2 cellular contexts compared by ENCODE assay signal in genomic region chr4:7145291-7145934, GRCh38.
TF ChIP-seq lines count a peak whose summit lies in the region.

No MANE protein-coding gene starts in this region.

TF ChIP-seq in HEK293, 187 proteins besides CTCF, POLR2A, EP300 and RAD21:
- no peak for TF ChIP-seq ZSCAN23 (tag by site-specific recombination; IDR thresholded peaks at IDR 0.05)
- TF ChIP-seq ZNF768 (tag by site-specific recombination; IDR thresholded peaks at IDR 0.05) = no peak
- TF ChIP-seq ZNF48 (tag by site-specific recombination; IDR thresholded peaks at IDR 0.05) = no peak
- no peak for TF ChIP-seq OSR2 (tag by site-specific recombination; IDR thresholded peaks at IDR 0.05)
- no peak for TF ChIP-seq ZFP3 (tag by site-specific recombination; IDR thresholded peaks at IDR 0.05; ENCODE audit: low read depth)
- TF ChIP-seq ZBTB20 (tag by site-specific recombination; IDR thresholded peaks at IDR 0.05) = no peak
- TF ChIP-seq ZIC2 (tag by site-specific recombination; IDR thresholded peaks at IDR 0.05) = peak; percentile 70
- no peak for TF ChIP-seq ZNF138 (tag by site-specific recombination; IDR thresholded peaks at IDR 0.05; ENCODE audit: borderline replicate concordance)
- TF ChIP-seq ZNF350 (tag by site-specific recombination; IDR thresholded peaks at IDR 0.05) = no peak
TF ChIP-seq in HEK293: peak in this region for 1.

TF ChIP-seq in WTC11, 78 proteins besides CTCF, POLR2A, EP300 and RAD21:
- TF ChIP-seq TCF7 (CRISPR knock-in tag; IDR thresholded peaks at IDR 0.05; ENCODE audit: low read depth) (no peak), FOXJ3 (CRISPR knock-in tag; IDR thresholded peaks at IDR 0.05; ENCODE audit: borderline replicate concordance) (no peak), STAT6 (CRISPR knock-in tag; conservative IDR thresholded peaks at IDR 0.05; ENCODE audit: low read depth) (no peak), RORB (CRISPR knock-in tag; IDR thresholded peaks at IDR 0.05) (no peak), ZBTB43 (CRISPR knock-in tag; IDR thresholded peaks at IDR 0.05) (no peak), MYBL2 (CRISPR knock-in tag; IDR thresholded peaks at IDR 0.05) (no peak), ZNF263 (CRISPR knock-in tag; IDR thresholded peaks at IDR 0.05; ENCODE audit: low read depth) (no peak), ZNF121 (CRISPR knock-in tag; IDR thresholded peaks at IDR 0.05) (no peak), CBFB (CRISPR knock-in tag; IDR thresholded peaks at IDR 0.05; ENCODE audit: low read depth) (no peak), GRHL2 (CRISPR knock-in tag; IDR thresholded peaks at IDR 0.05; ENCODE audit: insufficient replicate concordance, severe bottlenecking) (no peak), ELF4 (CRISPR knock-in tag; IDR thresholded peaks at IDR 0.05; ENCODE audit: low read depth) (no peak), NR2C2 (CRISPR knock-in tag; IDR thresholded peaks at IDR 0.05) (no peak)
